ENCODE assay signal across 8 cellular contexts in the genomic region with DNA sequence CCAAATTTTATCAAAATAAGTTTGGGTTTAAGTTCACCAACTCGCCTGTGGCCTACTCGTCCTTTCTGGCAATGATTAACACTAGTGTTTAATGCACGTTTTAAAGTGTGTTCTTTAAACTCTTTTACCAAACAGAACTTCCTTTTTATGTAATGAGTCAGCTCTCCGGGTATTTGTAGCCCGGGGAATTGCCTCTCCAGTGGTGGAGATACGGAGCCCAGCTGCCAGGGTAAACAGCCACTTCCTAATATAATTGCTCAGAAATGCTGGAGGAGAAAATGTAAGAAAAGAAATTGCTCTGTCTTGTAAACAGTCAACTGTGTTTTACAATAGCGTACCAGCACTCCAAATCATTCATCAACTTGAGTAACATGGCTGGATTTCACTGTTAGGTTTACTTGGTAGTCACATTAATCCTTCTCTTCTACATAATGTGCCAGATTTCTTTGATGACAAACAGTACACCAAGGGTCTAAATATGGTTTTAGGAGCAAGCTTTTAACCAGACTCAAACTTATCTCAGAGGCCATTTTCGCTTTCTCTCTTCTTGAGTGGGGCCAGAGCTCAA.
DNase-seq lines count a peak whose midpoint lies in the region; ATAC-seq and TF ChIP-seq lines count a peak whose summit lies in the region.

No MANE protein-coding gene starts in this region.

- H3K36me3 Mint-ChIP-seq in naive B cell = peaks cover 0 to 11% of the 10 kb centered on the region in 2 donors

- H3K4me1 Mint-ChIP-seq in naive B cell = peaks cover 28 to 34% (median 32%) of the 10 kb centered on the region in 3 donors

- H3K4me3 Mint-ChIP-seq in naive B cell = peak overlapping the region; percentile 56 to 94 (median 84)

- no peak for TF ChIP-seq CTCF in GM20000 (IDR thresholded peaks at IDR 0.05; ENCODE audit: extremely low read depth, missing control alignments)

- ATAC-seq in SK-N-SH treated with all-trans-retinoic acid at 6 μM for 48 hours (peak; percentile 95), naive B cell (ENCODE audit: low read depth in 2 of 2) (peak; percentile 38 to 41), HG03457 (IDR thresholded peaks at IDR 0.05; ENCODE audit: unreplicated experiment) (no peak)

- H3K27ac ChIP-seq in epithelial cell of prostate = peak overlapping the region; percentile 86

- no peaks in the 10 kb centered on the region for H3K27me3 Mint-ChIP-seq in naive B cell

- peaks cover 0 to 1% (median 0%) of the 10 kb centered on the region in 7 donors for H3K9me3 Mint-ChIP-seq in naive B cell

- peak; percentile 91 for DNase-seq in Daoy (ENCODE audit: low read depth)
- DNase-seq in GM20000 (ENCODE audit: low spot score) = peak; percentile 42
- peak; percentile 69 for DNase-seq in HPDE6-E6E7 (ENCODE audit: extremely low spot score)
- DNase-seq in epithelial cell of prostate (ENCODE audit: low read depth, low spot score) = no peak
- no peak for DNase-seq in naive B cell
- no peak for DNase-seq in stimulated activated CD4-positive, alpha-beta T cell treated with anti-CD3 and anti-CD28 coated beads, Interleukin-2, amount 100 ng/mL, for 24 hours

- peak overlapping the region in 5 of 6 donors; percentile 42 to 94 (median 75) for H3K27ac Mint-ChIP-seq in naive B cell

TF ChIP-seq in SK-N-SH treated with all-trans-retinoic acid at 6 μM for 48 hours, 23 proteins besides CTCF, POLR2A, EP300 and RAD21:
- TF ChIP-seq ZNF8 (CRISPR knock-in tag; IDR thresholded peaks at IDR 0.05) (peak; percentile 67; the same call in 1 of the 2 replicates), ISL1 (CRISPR knock-in tag; IDR thresholded peaks at IDR 0.05) (peak; percentile 80), ESRRG (CRISPR knock-in tag; IDR thresholded peaks at IDR 0.05) (no peak)
TF ChIP-seq in SK-N-SH treated with all-trans-retinoic acid at 6 μM for 48 hours: peak in this region for 2.

Comparison
In these comparisons a context has a peak if more than half of its experiments do, and no peak if none do; other contexts are left out.
1. DNase-seq: peak in Daoy (single experiment), GM20000 (single experiment) and HPDE6-E6E7 (single experiment); none in epithelial cell of prostate (single experiment), naive B cell (single experiment) and stimulated activated CD4-positive, alpha-beta T cell treated with anti-CD3 and anti-CD28 coated beads, Interleukin-2, amount 100 ng/mL, for 24 hours (0 of 2).